ENCODE assay signal across 8 cellular contexts in the genomic region with DNA sequence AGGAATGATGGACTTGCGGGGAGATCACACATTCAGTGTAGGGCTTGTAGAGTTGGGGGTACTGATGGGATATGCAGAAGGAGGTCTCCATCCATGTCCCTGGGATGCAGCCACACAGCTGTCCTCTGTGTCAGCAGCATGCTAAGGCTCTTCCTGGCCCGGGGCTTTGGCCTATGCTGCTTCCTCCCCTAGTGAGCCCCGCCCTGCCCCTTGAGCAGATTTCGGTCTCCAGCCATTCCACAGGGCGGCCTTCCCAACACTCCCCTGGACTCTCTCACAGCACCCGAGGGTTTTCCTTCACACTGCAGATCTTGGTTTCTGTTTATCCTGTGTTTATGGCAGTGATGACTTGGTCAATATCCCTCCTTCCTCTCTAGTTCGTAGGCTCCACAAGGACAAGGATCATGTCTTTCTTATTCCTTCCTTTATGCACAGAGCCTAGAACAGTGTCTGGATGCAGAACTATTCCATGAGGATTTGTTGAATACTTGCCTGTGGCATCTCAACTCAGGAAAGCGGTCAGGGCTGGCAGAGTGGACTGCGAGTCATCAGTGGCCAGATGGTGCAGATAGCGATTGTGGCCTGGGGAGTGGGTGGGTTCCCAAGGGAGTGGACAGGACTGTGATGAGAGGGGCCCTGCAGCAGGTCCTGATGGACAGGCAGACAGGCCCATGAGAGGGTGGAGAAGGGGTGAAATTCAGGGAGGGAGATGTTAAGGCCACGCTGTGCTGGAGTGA.
DNase-seq lines count a peak whose midpoint lies in the region; ATAC-seq and TF ChIP-seq lines count a peak whose summit lies in the region.
"Had no signal": no experiment of that assay in that cellular context is flagged by ENCODE, and none has a peak within 500 bp of the region (broad histone marks: within the 10 kb centered on the region; RNA-seq: fewer than 3 reads in every experiment).

No MANE protein-coding gene starts in this region.

- peaks cover 25% of the 10 kb centered on the region for H3K4me1 Mint-ChIP-seq in WTC11
- peaks cover 83% of the 10 kb centered on the region for H3K4me1 Mint-ChIP-seq in stimulated activated memory B cell treated with anti-CD40 and anti-IgM and Interleukin-4, amounts not matched to agents 10 μg/mL and 1 μg/mL and 100 μg/mL, for 72 hours

- POLR2A ChIA-PET in WTC11 (lab: Charles Lee), result interaction anchor here (0.6 kb wide), 1 partner anchor 356 kb away, joined by 3 read pairs; the partner anchor contains the start of gene SLC31A1

- H3K4me3 ChIP-seq in fibroblast of villous mesenchyme (ENCODE audit: low read depth, low read length), result no peak overlapping the region

- TF ChIP-seq CTCF in WTC11 (IDR thresholded peaks at IDR 0.05) (no peak), fibroblast of villous mesenchyme (IDR thresholded peaks at IDR 0.05; ENCODE audit: insufficient read depth, low read depth, low read length) (no peak)

- H3K27me3 Mint-ChIP-seq in WTC11 (ENCODE audit: low read depth), result no peaks in the 10 kb centered on the region
- H3K27me3 Mint-ChIP-seq in stimulated activated memory B cell treated with anti-CD40 and anti-IgM and Interleukin-4, amounts not matched to agents 10 μg/mL and 1 μg/mL and 100 μg/mL, for 72 hours, result no peaks in the 10 kb centered on the region

- H3K27ac Mint-ChIP-seq in WTC11, result peak overlapping the region; percentile 22; the same call in 1 of the 2 replicates
- peak overlapping the region; percentile 80 for H3K27ac Mint-ChIP-seq in stimulated activated memory B cell treated with anti-CD40 and anti-IgM and Interleukin-4, amounts not matched to agents 10 μg/mL and 1 μg/mL and 100 μg/mL, for 72 hours

- peak; percentile 66 for DNase-seq in HCEC 1CT
- DNase-seq in WTC11 (ENCODE audit: low spot score), result no peak
- DNase-seq in fibroblast of villous mesenchyme (ENCODE audit: low read depth), result peak; percentile 49
- no peak for DNase-seq in ecto neural progenitor cell (ENCODE audit: low spot score)

- H3K9me3 Mint-ChIP-seq in WTC11, result no peaks in the 10 kb centered on the region
- no peaks in the 10 kb centered on the region for H3K9me3 Mint-ChIP-seq in stimulated activated memory B cell treated with anti-CD40 and anti-IgM and Interleukin-4, amounts not matched to agents 10 μg/mL and 1 μg/mL and 100 μg/mL, for 72 hours
- H3K9me3 Mint-ChIP-seq: nephron had no signal

- ATAC-seq in WTC11 (no peak), GM19463 (IDR thresholded peaks at IDR 0.05; ENCODE audit: unreplicated experiment) (no peak), GM18907 (IDR thresholded peaks at IDR 0.05; ENCODE audit: unreplicated experiment) (no peak)
- no peak for ATAC-seq in stimulated activated memory B cell treated with anti-CD40 and anti-IgM and Interleukin-4, amounts not matched to agents 10 μg/mL and 1 μg/mL and 100 μg/mL, for 72 hours

- CTCF ChIA-PET in WTC11 (lab: Charles Lee), result interaction anchor here (1.1 to 3.4 kb wide), 10 partner anchors 9 to 132 kb away, joined by 3 to 27 read pairs (median 11); no protein-coding TSS in a partner anchor

- no peaks in the 10 kb centered on the region for H3K36me3 Mint-ChIP-seq in WTC11
- peaks cover under 1% of the 10 kb centered on the region for H3K36me3 Mint-ChIP-seq in stimulated activated memory B cell treated with anti-CD40 and anti-IgM and Interleukin-4, amounts not matched to agents 10 μg/mL and 1 μg/mL and 100 μg/mL, for 72 hours

- no peak overlapping the region for H3K4me3 Mint-ChIP-seq in WTC11
- no peak overlapping the region for H3K4me3 Mint-ChIP-seq in stimulated activated memory B cell treated with anti-CD40 and anti-IgM and Interleukin-4, amounts not matched to agents 10 μg/mL and 1 μg/mL and 100 μg/mL, for 72 hours
- H3K4me3 Mint-ChIP-seq: nephron had no signal

TF ChIP-seq in WTC11, 78 proteins besides CTCF, POLR2A, EP300 and RAD21:
- TF ChIP-seq ZNF138 (CRISPR knock-in tag; conservative IDR thresholded peaks at IDR 0.05) (no peak), FOXP4 (CRISPR knock-in tag; IDR thresholded peaks at IDR 0.05) (no peak)

Comparison
In these comparisons a context has a peak if more than half of its experiments do, and no peak if none do; other contexts are left out.
1. DNase-seq: peak in HCEC 1CT (single experiment) and fibroblast of villous mesenchyme (single experiment); none in WTC11 (single experiment) and ecto neural progenitor cell (single experiment).